In genomic region chr11:87254582-87254981, GRCh38 we compare ENCODE assay signal across 17 cellular contexts.
A peak's percentile ranks its signal among the peaks of the same experiment; 100 is the strongest.
DNase-seq lines count a peak whose midpoint lies in the region; ATAC-seq and TF ChIP-seq lines count a peak whose summit lies in the region.
"Had no signal": no experiment of that assay in that cellular context is flagged by ENCODE, and none has a peak within 500 bp of the region (broad histone marks: within the 10 kb centered on the region; RNA-seq: fewer than 3 reads in every experiment).

No MANE protein-coding gene starts in this region.

- TF ChIP-seq CTCF in CD8-positive, alpha-beta T cell (IDR thresholded peaks at IDR 0.05) = no peak
- TF ChIP-seq CTCF in HFF-Myc (IDR thresholded peaks at IDR 0.05; ENCODE audit: low read depth, low read length, missing control alignments) (no peak), esophagus muscularis mucosa (IDR thresholded peaks at IDR 0.05) (no peak), nephron progenitor cell (IDR thresholded peaks at IDR 0.05) (no peak)
- TF ChIP-seq CTCF in activated CD8-positive, alpha-beta T cell treated with anti-CD3 and anti-CD28 coated beads for 36 hours (IDR thresholded peaks at IDR 0.05) = no peak

- H3K36me3 ChIP-seq in CD8-positive, alpha-beta T cell (ENCODE audit: insufficient read depth, low read length) = no peaks in the 10 kb centered on the region
- H3K36me3 ChIP-seq in esophagus muscularis mucosa = no peaks in the 10 kb centered on the region

- H3K27ac ChIP-seq in CD8-positive, alpha-beta T cell (ENCODE audit: low read depth, low read length) = no peak overlapping the region
- peak overlapping the region in 3 of 4 donors; percentile 4 to 38 (median 8) for H3K27ac ChIP-seq in esophagus muscularis mucosa (replicated peaks in 1 of 4)

- POLR2A ChIA-PET in CD8-positive, alpha-beta T cell (lab: Charles Lee) = interaction anchor here (0.8 kb wide), 1 partner anchor 10 kb away, joined by 3 read pairs; no protein-coding TSS in a partner anchor
- POLR2A ChIA-PET in activated CD8-positive, alpha-beta T cell treated with anti-CD3 and anti-CD28 coated beads for 36 hours (lab: Charles Lee) = no interaction called here

- intact Hi-C loops in CD8-positive, alpha-beta T cell (cut with DNase I, micrococcal nuclease) = no loop called here
- intact Hi-C loops in esophagus muscularis mucosa (cut with DNase I) = no loop called here
- intact Hi-C loops in activated CD8-positive, alpha-beta T cell treated with anti-CD3 and anti-CD28 coated beads for 36 hours (cut with micrococcal nuclease) = no loop called here

- H3K36me3 Mint-ChIP-seq in CD8-positive, alpha-beta T cell = peaks cover 4% of the 10 kb centered on the region
- no peaks in the 10 kb centered on the region for H3K36me3 Mint-ChIP-seq in nephron progenitor cell (ENCODE audit: low read depth)
- H3K36me3 Mint-ChIP-seq in activated CD8-positive, alpha-beta T cell treated with anti-CD3 and anti-CD28 coated beads for 36 hours (ENCODE audit: low read depth) = peaks cover 3% of the 10 kb centered on the region

- 75% methylated on average over 2 of the region's 2 CpGs for WGBS in esophagus muscularis mucosa

- no peaks in the 10 kb centered on the region for H3K4me1 ChIP-seq in CD8-positive, alpha-beta T cell (ENCODE audit: insufficient read depth, low read length)
- peaks cover 0 to 33% (median 16%) of the 10 kb centered on the region in 4 donors for H3K4me1 ChIP-seq in esophagus muscularis mucosa
- H3K4me1 ChIP-seq: Caco-2 had no signal

- ATAC-seq in CD8-positive, alpha-beta T cell = no peak
- ATAC-seq in activated CD8-positive, alpha-beta T cell treated with anti-CD3 and anti-CD28 coated beads for 36 hours = no peak
- ATAC-seq in GM21786 (IDR thresholded peaks at IDR 0.05; ENCODE audit: unreplicated experiment) = no peak
- ATAC-seq: GM23338, HCT116 had no signal

- no peak overlapping the region for H3K4me3 Mint-ChIP-seq in CD8-positive, alpha-beta T cell
- no peak overlapping the region for H3K4me3 Mint-ChIP-seq in nephron progenitor cell
- no peak overlapping the region for H3K4me3 Mint-ChIP-seq in activated CD8-positive, alpha-beta T cell treated with anti-CD3 and anti-CD28 coated beads for 36 hours
- H3K4me3 Mint-ChIP-seq: GM23338, H9, HFFc6 had no signal

- no peaks in the 10 kb centered on the region for H3K27me3 Mint-ChIP-seq in CD8-positive, alpha-beta T cell (ENCODE audit: low read depth)
- no peaks in the 10 kb centered on the region for H3K27me3 Mint-ChIP-seq in nephron progenitor cell (ENCODE audit: low read depth, poor library complexity)
- H3K27me3 Mint-ChIP-seq in activated CD8-positive, alpha-beta T cell treated with anti-CD3 and anti-CD28 coated beads for 36 hours = no peaks in the 10 kb centered on the region
- H3K27me3 Mint-ChIP-seq: CD4-positive, alpha-beta memory T cell had no signal

- no peak for TF ChIP-seq POLR2A in esophagus muscularis mucosa (IDR thresholded peaks at IDR 0.05; ENCODE audit: low read depth)

- DNase-seq in CD8-positive, alpha-beta T cell = no peak
- DNase-seq in HFF-Myc (ENCODE audit: extremely low read depth, low read depth) = peak; percentile 0
- no peak for DNase-seq in esophagus muscularis mucosa (ENCODE audit: extremely low spot score)
- DNase-seq in nephron progenitor cell = no peak
- DNase-seq in cerebellar cortex (ENCODE audit: low spot score) = no peak
- no peak for DNase-seq in NCI-H2196 treated with DMSO at 0.1 percent for 48 hours (lab: John Stamatoyannopoulos, UW; ENCODE audit: unreplicated experiment)
- DNase-seq in activated CD8-positive, alpha-beta T cell treated with anti-CD3 and anti-CD28 coated beads for 36 hours = no peak
- DNase-seq: C1 segment of cervical spinal cord; Caco-2; CD4-positive, alpha-beta memory T cell; DMS53; DND-41; H9; HFFc6 had no signal

- H3K4me1 Mint-ChIP-seq in CD8-positive, alpha-beta T cell (ENCODE audit: low read depth) = peaks cover 31% of the 10 kb centered on the region
- peaks cover 18% of the 10 kb centered on the region for H3K4me1 Mint-ChIP-seq in nephron progenitor cell
- H3K4me1 Mint-ChIP-seq in activated CD8-positive, alpha-beta T cell treated with anti-CD3 and anti-CD28 coated beads for 36 hours (ENCODE audit: low read depth) = peaks cover 27% of the 10 kb centered on the region

- peak overlapping the region; percentile 71 for H3K27ac Mint-ChIP-seq in CD8-positive, alpha-beta T cell
- peak overlapping the region; percentile 88 for H3K27ac Mint-ChIP-seq in nephron progenitor cell
- H3K27ac Mint-ChIP-seq in activated CD8-positive, alpha-beta T cell treated with anti-CD3 and anti-CD28 coated beads for 36 hours = no peak overlapping the region
- H3K27ac Mint-ChIP-seq: CD4-positive, alpha-beta memory T cell; GM23338; H9; HFFc6 had no signal

- no peaks in the 10 kb centered on the region for H3K27me3 ChIP-seq in CD8-positive, alpha-beta T cell (ENCODE audit: insufficient read depth, low read length)
- no peaks in the 10 kb centered on the region for H3K27me3 ChIP-seq in esophagus muscularis mucosa

- H3K9me3 ChIP-seq in CD8-positive, alpha-beta T cell (ENCODE audit: low read length) = no peaks in the 10 kb centered on the region
- no peaks in the 10 kb centered on the region for H3K9me3 ChIP-seq in esophagus muscularis mucosa
- H3K9me3 ChIP-seq: Caco-2 had no signal

- CTCF ChIA-PET in CD8-positive, alpha-beta T cell (lab: Charles Lee) = no interaction called here
- CTCF ChIA-PET in activated CD8-positive, alpha-beta T cell treated with anti-CD3 and anti-CD28 coated beads for 36 hours (lab: Charles Lee) = interaction anchor here (1.3 kb wide), 1 partner anchor 98 kb away, joined by 3 read pairs; no protein-coding TSS in a partner anchor

- no peaks in the 10 kb centered on the region for H3K9me3 Mint-ChIP-seq in CD8-positive, alpha-beta T cell
- no peaks in the 10 kb centered on the region for H3K9me3 Mint-ChIP-seq in nephron progenitor cell
- no peaks in the 10 kb centered on the region for H3K9me3 Mint-ChIP-seq in activated CD8-positive, alpha-beta T cell treated with anti-CD3 and anti-CD28 coated beads for 36 hours
- H3K9me3 Mint-ChIP-seq: CD4-positive, alpha-beta memory T cell; GM23338; H9; HFFc6 had no signal

- H3K4me3 ChIP-seq in CD8-positive, alpha-beta T cell (ENCODE audit: low read depth, low read length) = no peak overlapping the region
- H3K4me3 ChIP-seq in HFF-Myc (replicated peaks; ENCODE audit: low read depth, low read length) (no peak overlapping the region), esophagus muscularis mucosa (no peak overlapping the region)
- H3K4me3 ChIP-seq: GM23338 had no signal

- TF ChIP-seq EP300 in esophagus muscularis mucosa (IDR thresholded peaks at IDR 0.05) = no peak
